In the genomic region with DNA sequence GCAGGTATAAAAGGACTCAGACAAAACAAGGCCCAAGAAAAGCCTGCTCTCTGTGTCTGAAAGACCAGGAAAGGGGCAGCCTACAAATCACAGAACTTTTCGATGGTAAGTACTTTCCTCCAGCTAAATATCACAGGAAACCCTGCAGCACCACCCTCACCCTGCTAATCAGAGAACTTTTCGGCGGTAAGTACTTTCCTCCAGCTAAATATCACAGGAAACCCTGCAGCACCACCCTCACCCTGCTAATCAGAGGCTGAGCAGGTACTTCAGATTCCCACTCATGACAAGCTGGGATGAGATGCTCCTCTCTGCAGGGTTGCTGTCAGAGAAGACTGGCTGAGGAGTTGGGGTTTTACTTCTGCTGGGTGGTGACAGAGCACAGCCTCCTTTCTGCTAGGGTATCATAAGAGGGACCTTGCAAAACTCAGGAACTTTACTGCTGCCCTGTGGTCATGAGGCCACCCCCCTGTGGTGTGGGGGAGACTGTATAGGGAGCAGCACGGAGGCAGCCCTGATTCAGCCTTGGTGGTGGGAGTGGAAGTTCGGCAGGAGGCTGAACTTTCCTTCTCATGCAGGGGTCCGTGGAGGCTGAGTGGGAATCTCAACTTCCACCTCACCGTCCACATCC, we compare ENCODE assay signal across 16 cellular contexts. TPM values are rescaled to one million over a fixed set of nuclear protein-coding genes. Genes with fewer than 3 reads are reported as not detected.
DNase-seq lines count a peak whose midpoint lies in the region; ATAC-seq, FAIRE-seq and TF ChIP-seq lines count a peak whose summit lies in the region.
"Had no signal": no experiment of that assay in that cellular context is flagged by ENCODE, and none has a peak within 500 bp of the region (broad histone marks: within the 10 kb centered on the region; RNA-seq: fewer than 3 reads in every experiment).

No MANE protein-coding gene starts in this region.

- peak overlapping the region; percentile 74 for H3K4me3 ChIP-seq in CD4-positive, CD25-positive, alpha-beta regulatory T cell (ENCODE audit: low read depth, low read length)
- no peak overlapping the region for H3K4me3 ChIP-seq in mesenchymal stem cell (ENCODE audit: insufficient read depth in 1 of 2, low read depth in 1 of 2, low read length in 2 of 2)
- H3K4me3 ChIP-seq: HAP-1 had no signal

- no peak overlapping the region for H2BK120ac ChIP-seq in mesenchymal stem cell (ENCODE audit: low read depth, low read length)

- no peak overlapping the region for H3K4ac ChIP-seq in mesenchymal stem cell (ENCODE audit: low read depth in 1 of 2, low read length in 2 of 2)

- peak overlapping the region; percentile 73 for H3K27ac ChIP-seq in CD4-positive, CD25-positive, alpha-beta regulatory T cell (ENCODE audit: insufficient read depth, low read length, poor library complexity, severe bottlenecking)
- H3K27ac ChIP-seq in KOPT-K1 (ENCODE audit: low read depth, low read length, poor library complexity, severe bottlenecking), result peak overlapping the region; percentile 58
- H3K27ac ChIP-seq in mesenchymal stem cell (ENCODE audit: low read length, poor library complexity, severe bottlenecking), result no peak overlapping the region

- no peak overlapping the region for H3K23ac ChIP-seq in mesenchymal stem cell (ENCODE audit: low read length in 2 of 2)

- no peaks in the 10 kb centered on the region for H3K36me3 ChIP-seq in CD4-positive, CD25-positive, alpha-beta regulatory T cell (ENCODE audit: control insufficient read depth, insufficient read depth, low read length)
- H3K36me3 ChIP-seq in KOPT-K1 (ENCODE audit: insufficient read depth, low read length) (peaks cover 18% of the 10 kb centered on the region), mesenchymal stem cell (ENCODE audit: control insufficient read depth in 1 of 2, insufficient read depth in 2 of 2, low read depth in 1 of 2, low read length in 2 of 2) (peaks cover 8 to 24% of the 10 kb centered on the region in 2 experiments)
- H3K36me3 ChIP-seq: HAP-1 had no signal

- no peaks in the 10 kb centered on the region for H3K9me3 Mint-ChIP-seq in CD4-positive, CD25-positive, alpha-beta regulatory T cell

- H2BK12ac ChIP-seq in mesenchymal stem cell (ENCODE audit: low read length in 2 of 2), result peak overlapping the region in 1 of 2 experiments; percentile 23

- no peak overlapping the region for H2AK5ac ChIP-seq in mesenchymal stem cell (ENCODE audit: low read length, severe bottlenecking)

- peaks cover 30% of the 10 kb centered on the region for H3K79me1 ChIP-seq in mesenchymal stem cell (replicated peaks; ENCODE audit: low read length, poor library complexity, severe bottlenecking)

- FAIRE-seq in GM12891 (lab: Jason Lieb, UNC), result no peak
- FAIRE-seq: islet of Langerhans had no signal

- H3K4me1 Mint-ChIP-seq in CD4-positive, CD25-positive, alpha-beta regulatory T cell, result peaks cover 32 to 73% (median 56%) of the 10 kb centered on the region in 4 donors

- H2BK15ac ChIP-seq in mesenchymal stem cell (ENCODE audit: low read depth, poor library complexity, severe bottlenecking), result no peak overlapping the region

- no peak overlapping the region for H3K18ac ChIP-seq in mesenchymal stem cell (ENCODE audit: low read depth in 1 of 2, low read length in 2 of 2)

- no peak overlapping the region for H4K91ac ChIP-seq in mesenchymal stem cell (ENCODE audit: low read length)

- H3K4me1 ChIP-seq in CD4-positive, CD25-positive, alpha-beta regulatory T cell (ENCODE audit: control insufficient read depth, insufficient read depth, low read length, poor library complexity, severe bottlenecking), result peaks cover 39% of the 10 kb centered on the region
- peaks cover 5% of the 10 kb centered on the region for H3K4me1 ChIP-seq in mesenchymal stem cell (ENCODE audit: control insufficient read depth, insufficient read depth, low read depth, low read length)

- TF ChIP-seq POLR2A in GM12891 (IDR thresholded peaks at IDR 0.05; ENCODE audit: low read depth, low read length), result no peak

- H3K4me3 Mint-ChIP-seq in CD4-positive, CD25-positive, alpha-beta regulatory T cell, result peak overlapping the region; percentile 78 to 99 (median 84)

- peak overlapping the region; percentile 92 to 97 (median 93) for H3K27ac Mint-ChIP-seq in CD4-positive, CD25-positive, alpha-beta regulatory T cell

- H2BK5ac ChIP-seq in mesenchymal stem cell (ENCODE audit: low read depth, low read length, poor library complexity, severe bottlenecking), result no peak overlapping the region

- no peak overlapping the region for H3K14ac ChIP-seq in mesenchymal stem cell (ENCODE audit: low read length in 2 of 2)

- no peaks in the 10 kb centered on the region for H3K9me3 ChIP-seq in CD4-positive, CD25-positive, alpha-beta regulatory T cell (ENCODE audit: control insufficient read depth in 2 of 2, low read length in 2 of 2)
- H3K9me3 ChIP-seq in KOPT-K1 (ENCODE audit: insufficient read depth, low read length, poor library complexity, severe bottlenecking) (no peaks in the 10 kb centered on the region), mesenchymal stem cell (ENCODE audit: control insufficient read depth, low read length) (no peaks in the 10 kb centered on the region)
- H3K9me3 ChIP-seq: HAP-1 had no signal

- DNase-seq in CD4-positive, CD25-positive, alpha-beta regulatory T cell, result peak in 2 of 3 donors; percentile 40 to 65
- DNase-seq in activated effector memory CD4-positive, alpha-beta T cell treated with Interleukin-2 at 50 U/mL for 16 hours, result peak; percentile 18
- DNase-seq in mesenchymal stem cell (no peak), EL (no peak), GM12891 (ENCODE audit: insufficient read length, low spot score) (no peak)
- DNase-seq: foreskin melanocyte, MV-4-11, NCI-H446, PC-3 had no signal

- WGBS in mesenchymal stem cell, result 92% methylated on average over 7 of the region's 7 CpGs

- H3K27me3 ChIP-seq in CD4-positive, CD25-positive, alpha-beta regulatory T cell (ENCODE audit: control insufficient read depth, insufficient read depth, low read length), result no peaks in the 10 kb centered on the region
- H3K27me3 ChIP-seq in mesenchymal stem cell (ENCODE audit: control insufficient read depth in 1 of 2, insufficient read depth in 1 of 2, low read length in 2 of 2), result no peaks in the 10 kb centered on the region

- H3K9ac ChIP-seq in mesenchymal stem cell (ENCODE audit: low read length), result no peak overlapping the region

- peak; percentile 87 to 96 for ATAC-seq in CD4-positive, CD25-positive, alpha-beta regulatory T cell (ENCODE audit: low read depth in 2 of 2)
- ATAC-seq in HG02884 (IDR thresholded peaks at IDR 0.05; ENCODE audit: unreplicated experiment) (no peak), HG02938 (IDR thresholded peaks at IDR 0.05; ENCODE audit: unreplicated experiment) (no peak)
- ATAC-seq: PC-3 had no signal

- peak overlapping the region; percentile 12 for H4K8ac ChIP-seq in mesenchymal stem cell (ENCODE audit: low read length)

- H3K36me3 Mint-ChIP-seq in CD4-positive, CD25-positive, alpha-beta regulatory T cell, result peaks cover 6% of the 10 kb centered on the region

- H3K27me3 Mint-ChIP-seq in CD4-positive, CD25-positive, alpha-beta regulatory T cell, result no peaks in the 10 kb centered on the region

- no peak overlapping the region for H3K4me2 ChIP-seq in mesenchymal stem cell (ENCODE audit: low read length, poor library complexity, severe bottlenecking)

- no peak overlapping the region for H2AFZ ChIP-seq in mesenchymal stem cell (ENCODE audit: low read depth, low read length)

TF ChIP-seq in GM12891, 5 proteins besides CTCF, POLR2A, EP300 and RAD21:
- TF ChIP-seq POU2F2 (IDR thresholded peaks at IDR 0.05; ENCODE audit: low read depth, low read length) (no peak), PAX5 (IDR thresholded peaks at IDR 0.05; ENCODE audit: insufficient read depth, low read length, severe bottlenecking) (no peak), TAF1 (IDR thresholded peaks at IDR 0.05; ENCODE audit: low read depth, low read length) (no peak), POLR2AphosphoS5 (IDR thresholded peaks at IDR 0.05; ENCODE audit: low read depth, low read length) (no peak), SPI1 (IDR thresholded peaks at IDR 0.05; ENCODE audit: low read depth, low read length) (no peak)
TF ChIP-seq in GM12891: peak in this region for 0.

RNA-seq across cellular contexts. Expression of a gene that starts 7.2 kb away (rescaled TPM):
- total RNA-seq in CD4-positive, CD25-positive, alpha-beta regulatory T cell, result 31.6 TPM
- 10 to 100 TPM; 10.6 to 15.0 (median 12.2) TPM for polyA plus RNA-seq in CD4-positive, CD25-positive, alpha-beta regulatory T cell
- polyA plus RNA-seq in mesenchymal stem cell (2013, experiment 1 of 2), result 18.0 TPM
- 17.1 TPM for polyA plus RNA-seq in mesenchymal stem cell (2013, experiment 2 of 2)
- polyA plus RNA-seq in GM12891 (2012; ENCODE audit: low read depth, missing spikeins), result 4.0 TPM

RNA-seq across cellular contexts. Expression of a gene that starts 14.4 kb away (rescaled TPM):
- 179 TPM for total RNA-seq in CD4-positive, CD25-positive, alpha-beta regulatory T cell
- polyA plus RNA-seq in CD4-positive, CD25-positive, alpha-beta regulatory T cell, result 10 to 100 TPM; 47.0 to 58.6 (median 49.9) TPM
- 198 TPM for polyA plus RNA-seq in mesenchymal stem cell (2013, experiment 1 of 2)
- 211 TPM for polyA plus RNA-seq in mesenchymal stem cell (2013, experiment 2 of 2)
- 76.3 TPM for polyA plus RNA-seq in GM12891 (2012; ENCODE audit: low read depth, missing spikeins)

RNA-seq across cellular contexts. Expression of a gene that starts 37.7 kb away (rescaled TPM):
- total RNA-seq in CD4-positive, CD25-positive, alpha-beta regulatory T cell, result not detected
- polyA plus RNA-seq in CD4-positive, CD25-positive, alpha-beta regulatory T cell, result not detected
- polyA plus RNA-seq in mesenchymal stem cell (2013, experiment 1 of 2), result not detected
- polyA plus RNA-seq in mesenchymal stem cell (2013, experiment 2 of 2), result not detected
- polyA plus RNA-seq in GM12891 (2012; ENCODE audit: low read depth, missing spikeins), result not detected
- total RNA-seq: PC-3, renal cortical epithelial cell had no signal
- polyA plus RNA-seq: BJ had no signal

Comparison
In these comparisons a context has a peak if more than half of its experiments do, and no peak if none do; other contexts are left out.
1. ATAC-seq: peak in CD4-positive, CD25-positive, alpha-beta regulatory T cell (2 of 2); none in HG02884 (single experiment) and HG02938 (single experiment).
2. DNase-seq: peak in CD4-positive, CD25-positive, alpha-beta regulatory T cell (2 of 3) and activated effector memory CD4-positive, alpha-beta T cell treated with Interleukin-2 at 50 U/mL for 16 hours (single experiment); none in mesenchymal stem cell (single experiment), EL (single experiment) and GM12891 (single experiment).